ENCODE assay signal across 9 cellular contexts in the genomic region with DNA sequence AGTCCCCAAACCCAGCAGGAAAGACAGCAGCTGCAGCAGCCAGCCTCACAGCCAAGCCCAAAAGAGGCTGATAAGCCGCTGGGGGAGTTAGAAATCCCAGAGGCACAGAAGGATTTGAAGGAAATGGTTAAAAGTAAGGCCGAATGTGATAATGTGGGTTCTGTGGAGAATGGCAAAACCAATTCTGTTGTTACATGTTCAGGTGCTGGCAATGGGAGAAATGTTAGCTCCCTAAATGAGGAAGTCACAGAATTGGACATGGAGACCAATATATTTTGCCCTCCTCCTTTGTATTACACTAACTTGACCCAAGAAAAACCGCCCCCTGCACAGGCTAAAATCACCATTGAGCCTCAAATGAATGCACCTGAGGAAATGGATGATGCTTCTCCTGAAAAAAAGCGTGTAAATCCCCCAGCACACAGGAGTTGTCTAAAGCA. TPM values are rescaled to one million over a fixed set of nuclear protein-coding genes. Genes with fewer than 3 reads are reported as not detected.
DNase-seq lines count a peak whose midpoint lies in the region; ATAC-seq and TF ChIP-seq lines count a peak whose summit lies in the region.
"Had no signal": no experiment of that assay in that cellular context is flagged by ENCODE, and none has a peak within 500 bp of the region (broad histone marks: within the 10 kb centered on the region; RNA-seq: fewer than 3 reads in every experiment).

No MANE protein-coding gene starts in this region.

- H3K4me1 ChIP-seq in Karpas-422 (ENCODE audit: low read length) (peaks cover 17% of the 10 kb centered on the region), Caco-2 (peaks cover 10% of the 10 kb centered on the region)

- POLR2A ChIA-PET in BJ (lab: Charles Lee) (no interaction called here), Caco-2 (lab: Charles Lee) (no interaction called here)
- POLR2A ChIA-PET in naive thymus-derived CD8-positive, alpha-beta T cell (lab: Charles Lee), result interaction anchor here (0.6 to 1.5 kb wide), 4 partner anchors 12 to 145 kb away, joined by 3 to 4 read pairs (median 4); no protein-coding TSS in a partner anchor

- no peak for ATAC-seq in naive thymus-derived CD8-positive, alpha-beta T cell
- ATAC-seq in GM19463 (IDR thresholded peaks at IDR 0.05; ENCODE audit: unreplicated experiment) (no peak), HG02885 (IDR thresholded peaks at IDR 0.05; ENCODE audit: poor library complexity, unreplicated experiment) (no peak)

- peaks cover 7 to 23% (median 20%) of the 10 kb centered on the region in 4 donors for H3K4me1 Mint-ChIP-seq in naive thymus-derived CD8-positive, alpha-beta T cell
- H3K4me1 Mint-ChIP-seq in Caco-2 (ENCODE audit: low read depth, unreplicated experiment), result peaks cover 12% of the 10 kb centered on the region

- no TSS peak for BruUV-seq in Caco-2 (replicated peaks; lab: Mats Ljungman, UMichigan)

- no peak for TF ChIP-seq CTCF in BJ (IDR thresholded peaks at IDR 0.05; ENCODE audit: insufficient read depth, low read depth, low read length)
- no peak for TF ChIP-seq CTCF in Caco-2 (IDR thresholded peaks at IDR 0.05; ENCODE audit: insufficient read depth in 1 of 2, low read depth in 1 of 2, low read length in 1 of 2, severe bottlenecking in 1 of 2, unreplicated experiment in 1 of 2)

- CTCF ChIA-PET in BJ (lab: Yijun Ruan, JAX) (no interaction called here), Caco-2 (lab: Charles Lee) (no interaction called here)

- peak overlapping the region in 8 of 10 donors; percentile 49 to 93 (median 76) for H3K27ac Mint-ChIP-seq in naive thymus-derived CD8-positive, alpha-beta T cell
- H3K27ac Mint-ChIP-seq in Caco-2 (ENCODE audit: unreplicated experiment), result no peak overlapping the region

- H3K4me2 ChIP-seq in Karpas-422 (ENCODE audit: low read depth, low read length, poor library complexity, severe bottlenecking), result peak overlapping the region; percentile 77

- H3K9me3 ChIP-seq in Karpas-422 (ENCODE audit: low read length) (no peaks in the 10 kb centered on the region), Caco-2 (no peaks in the 10 kb centered on the region)

- H3K27ac ChIP-seq in Karpas-422 (ENCODE audit: low read length) (no peak overlapping the region), cingulate gyrus (ENCODE audit: low read depth, low read length) (peak overlapping the region; percentile 87)

- peaks cover 0 to 21% (median 18%) of the 10 kb centered on the region in 3 donors for H3K36me3 Mint-ChIP-seq in naive thymus-derived CD8-positive, alpha-beta T cell
- no peaks in the 10 kb centered on the region for H3K36me3 Mint-ChIP-seq in Caco-2 (ENCODE audit: insufficient read depth, unreplicated experiment)

- H3K4me3 ChIP-seq in BJ (ENCODE audit: low read depth, low read length) (peak overlapping the region; percentile 59), Karpas-422 (ENCODE audit: low read length) (peak overlapping the region; percentile 73), Caco-2 (ENCODE audit: low read depth, low read length) (no peak overlapping the region)

- no peaks in the 10 kb centered on the region for H3K9me2 ChIP-seq in Karpas-422 (replicated peaks; ENCODE audit: insufficient read depth, low read length)

- H3K9ac ChIP-seq in Karpas-422 (ENCODE audit: low read length), result peak overlapping the region; percentile 80

- H2AFZ ChIP-seq in Karpas-422 (ENCODE audit: low read length), result peak overlapping the region; percentile 94; the same call in 1 of the 2 replicates

- peak overlapping the region; percentile 79 to 91 (median 88) for H3K4me3 Mint-ChIP-seq in naive thymus-derived CD8-positive, alpha-beta T cell
- H3K4me3 Mint-ChIP-seq in Caco-2 (ENCODE audit: unreplicated experiment), result no peak overlapping the region

- H4K20me1 ChIP-seq in Karpas-422 (ENCODE audit: insufficient read depth, low read depth, low read length), result no peaks in the 10 kb centered on the region

- H3K36me3 ChIP-seq in BJ (ENCODE audit: control insufficient read depth, insufficient read depth, low read length) (no peaks in the 10 kb centered on the region), Karpas-422 (ENCODE audit: insufficient read depth, low read length) (no peaks in the 10 kb centered on the region), Caco-2 (ENCODE audit: control insufficient read depth, insufficient read depth, low read length) (no peaks in the 10 kb centered on the region)

- DNase-seq in BJ (ENCODE audit: low read depth) (no peak), Karpas-422 (peak; percentile 67), Caco-2 (no peak)
- peak in 1 of 10 donors; percentile 9 for DNase-seq in naive thymus-derived CD8-positive, alpha-beta T cell
- no peak for DNase-seq in NK-92 treated with Interleukin-12 subunit alpha and Interleukin-12 subunit beta, amount 100 ng/mL, for 24 hours (lab: John Stamatoyannopoulos, UW)
- DNase-seq: activated CD4-positive, alpha-beta T cell treated with anti-CD3 and anti-CD28 coated beads, Interleukin-2, amount 50 U/mL, for 1 hour had no signal

- H3K79me2 ChIP-seq in Karpas-422 (ENCODE audit: low read length), result no peaks in the 10 kb centered on the region

- H3K27me3 Mint-ChIP-seq in naive thymus-derived CD8-positive, alpha-beta T cell, result no peaks in the 10 kb centered on the region
- H3K27me3 Mint-ChIP-seq in Caco-2 (ENCODE audit: insufficient read depth, unreplicated experiment), result no peaks in the 10 kb centered on the region

- intact Hi-C loops in Caco-2 (cut with micrococcal nuclease; ENCODE audit: unreplicated experiment), result loop anchor here (2.0 kb wide), 1 partner anchor 25 kb away; no protein-coding TSS in a partner anchor

- H3K27me3 ChIP-seq in BJ (ENCODE audit: control insufficient read depth, insufficient read depth, low read length) (no peaks in the 10 kb centered on the region), Karpas-422 (ENCODE audit: low read length) (no peaks in the 10 kb centered on the region), Caco-2 (replicated peaks; ENCODE audit: control insufficient read depth, insufficient read depth, low read length) (no peaks in the 10 kb centered on the region)

- peaks cover 17 to 49% (median 27%) of the 10 kb centered on the region in 9 donors for H3K9me3 Mint-ChIP-seq in naive thymus-derived CD8-positive, alpha-beta T cell
- H3K9me3 Mint-ChIP-seq in Caco-2 (ENCODE audit: unreplicated experiment), result no peaks in the 10 kb centered on the region

RNA-seq across cellular contexts. Expression of gene MAP10, which starts 0.9 kb away (rescaled TPM):
- polyA plus RNA-seq in BJ (2011; rRNA removed), result 0.52 and 0.81 TPM in 2 replicates
- 0.51 and 0.57 TPM in 2 replicates for polyA minus RNA-seq in BJ (2011; rRNA and poly(A)+ RNA removed)
- total RNA-seq in Karpas-422 (2014; rRNA removed; shearing (Covaris generic); ENCODE audit: low replicate concordance), result 8.2 and 8.7 TPM in 2 replicates
- 1 to 10 TPM; 5.0 to 5.7 TPM for total RNA-seq in naive thymus-derived CD8-positive, alpha-beta T cell
- 1 to 10 TPM; 1.5 to 2.1 (median 1.9) TPM for polyA plus RNA-seq in naive thymus-derived CD8-positive, alpha-beta T cell
- not detected in 2 replicates for total RNA-seq in Caco-2 (2022)
